In genomic region chr3:133610031-133610430, GRCh38 we compare ENCODE assay signal across 24 cellular contexts. TPM values are rescaled to one million over a fixed set of nuclear protein-coding genes. Genes with fewer than 3 reads are reported as not detected.
DNase-seq lines count a peak whose midpoint lies in the region; ATAC-seq and TF ChIP-seq lines count a peak whose summit lies in the region.
"Had no signal": no experiment of that assay in that cellular context is flagged by ENCODE, and none has a peak within 500 bp of the region (broad histone marks: within the 10 kb centered on the region; RNA-seq: fewer than 3 reads in every experiment).

No MANE protein-coding gene starts in this region.

- CTCF ChIA-PET in OCI-LY7 (lab: Charles Lee; ENCODE audit: unreplicated experiment) = no interaction called here

- H3K9me3 ChIP-seq in OCI-LY7 (ENCODE audit: low read length) = peaks cover 14% of the 10 kb centered on the region
- H3K9me3 ChIP-seq: MG63 had no signal

- TSS peak; percentile 9 for BruUV-seq in OCI-LY7 (replicated peaks; lab: Mats Ljungman, UMichigan)

- TF ChIP-seq CTCF in AG10803 (conservative IDR thresholded peaks at IDR 0.05; ENCODE audit: low read length) (no peak), OCI-LY7 (conservative IDR thresholded peaks at IDR 0.05; ENCODE audit: low read length) (no peak), brain microvascular endothelial cell (IDR thresholded peaks at IDR 0.05; ENCODE audit: low read depth, low read length, missing control alignments) (no peak)

- no peaks in the 10 kb centered on the region for H4K20me1 ChIP-seq in OCI-LY7 (ENCODE audit: insufficient read depth, low read length)

- H3K36me3 ChIP-seq in OCI-LY7 (ENCODE audit: insufficient read depth, low read length) (peaks cover 93% of the 10 kb centered on the region), brain microvascular endothelial cell (replicated peaks) (peaks cover 6% of the 10 kb centered on the region)

- H3K27ac ChIP-seq in OCI-LY7 (ENCODE audit: low read depth, low read length, poor library complexity, severe bottlenecking) = no peak overlapping the region
- no peak overlapping the region for H3K27ac ChIP-seq in brain microvascular endothelial cell
- H3K27ac ChIP-seq: HL-60, SK-N-MC had no signal

- no peak overlapping the region for H3K4me3 ChIP-seq in AG10803 (ENCODE audit: low read length)
- H3K4me3 ChIP-seq in OCI-LY7 (ENCODE audit: low read depth, low read length, poor library complexity, severe bottlenecking) = no peak overlapping the region
- no peak overlapping the region for H3K4me3 ChIP-seq in brain microvascular endothelial cell (ENCODE audit: low read depth, low read length)
- H3K4me3 ChIP-seq: GM12878, MG63, SK-N-MC had no signal

- POLR2A ChIA-PET in OCI-LY7 (lab: Charles Lee) = no interaction called here

- H3K4me2 ChIP-seq in OCI-LY7 (ENCODE audit: low read length) = no peak overlapping the region

- in situ Hi-C loops in brain microvascular endothelial cell (cut with HindIII; ENCODE audit: low pct_ligation_motif_present, low sequenced_read_pairs) = no loop called here

- DNase-seq in AG10803 (ENCODE audit: low read depth) (peak; percentile 82), OCI-LY7 (ENCODE audit: low spot score) (no peak), brain microvascular endothelial cell (peak; percentile 52), iris pigment epithelial cell (ENCODE audit: low read depth) (peak; percentile 59), UCSD-AML1 (lab: John Stamatoyannopoulos, UW; ENCODE audit: unreplicated experiment) (no peak), HUDEP-2 (lab: John Stamatoyannopoulos, UW; ENCODE audit: unreplicated experiment in 76 of 76) (no peak)
- DNase-seq in activated CD4-positive, alpha-beta T cell treated with anti-CD3 and anti-CD28 coated beads, Interleukin-2, amount 50 U/mL, for 4 hours = no peak
- DNase-seq: 8988T; CD4-positive, alpha-beta memory T cell; DMS153; GF-D8; Karpas-422; MG63; NCI-H1092; NCI-H1436 treated with DMSO at 0.1 percent for 48 hours; NCI-H2029 treated with DMSO at 0.1 percent for 48 hours; NCI-H510A; NCI-H748 treated with DMSO at 0.1 percent for 48 hours; OCI-M1; SHP77 had no signal

- no peak for ATAC-seq in HG03442 (IDR thresholded peaks at IDR 0.05; ENCODE audit: unreplicated experiment)
- ATAC-seq: GM12878 had no signal

- H3K27me3 ChIP-seq in brain microvascular endothelial cell (replicated peaks) = no peaks in the 10 kb centered on the region
- H3K27me3 ChIP-seq: MG63 had no signal

- no peak overlapping the region for H2AFZ ChIP-seq in OCI-LY7 (ENCODE audit: low read length)

- intact Hi-C loops in OCI-LY7 (cut with micrococcal nuclease; ENCODE audit: unreplicated experiment) = no loop called here

- H3K4me1 ChIP-seq in OCI-LY7 (ENCODE audit: insufficient read depth, low read length, poor library complexity, severe bottlenecking) = no peaks in the 10 kb centered on the region

- no peaks in the 10 kb centered on the region for H3K79me2 ChIP-seq in OCI-LY7 (ENCODE audit: insufficient read depth, low read depth, low read length)

- no peaks in the 10 kb centered on the region for H3K9me2 ChIP-seq in OCI-LY7 (ENCODE audit: insufficient read depth, low read length)

RNA-seq across cellular contexts. Expression of gene CDV3, which starts 36.5 kb away (rescaled TPM):
- total RNA-seq in OCI-LY7 (2014; rRNA removed; shearing (Covaris generic)) = 171 and 210 TPM in 2 replicates
- total RNA-seq in OCI-LY7 (2022) = 268 and 296 TPM in 2 replicates

RNA-seq across cellular contexts. Expression of gene TOPBP1, which starts 51.7 kb away (rescaled TPM):
- total RNA-seq in OCI-LY7 (2014; rRNA removed; shearing (Covaris generic)) = 139 and 167 TPM in 2 replicates
- 131 and 137 TPM in 2 replicates for total RNA-seq in OCI-LY7 (2022)

Comparison
In these comparisons a context has a peak if more than half of its experiments do, and no peak if none do; other contexts are left out.
1. DNase-seq: peak in AG10803 (single experiment), brain microvascular endothelial cell (single experiment) and iris pigment epithelial cell (single experiment); none in OCI-LY7 (single experiment), UCSD-AML1 (single experiment), activated CD4-positive, alpha-beta T cell treated with anti-CD3 and anti-CD28 coated beads, Interleukin-2, amount 50 U/mL, for 4 hours (0 of 2) and HUDEP-2 (0 of 76).